In the genomic region with DNA sequence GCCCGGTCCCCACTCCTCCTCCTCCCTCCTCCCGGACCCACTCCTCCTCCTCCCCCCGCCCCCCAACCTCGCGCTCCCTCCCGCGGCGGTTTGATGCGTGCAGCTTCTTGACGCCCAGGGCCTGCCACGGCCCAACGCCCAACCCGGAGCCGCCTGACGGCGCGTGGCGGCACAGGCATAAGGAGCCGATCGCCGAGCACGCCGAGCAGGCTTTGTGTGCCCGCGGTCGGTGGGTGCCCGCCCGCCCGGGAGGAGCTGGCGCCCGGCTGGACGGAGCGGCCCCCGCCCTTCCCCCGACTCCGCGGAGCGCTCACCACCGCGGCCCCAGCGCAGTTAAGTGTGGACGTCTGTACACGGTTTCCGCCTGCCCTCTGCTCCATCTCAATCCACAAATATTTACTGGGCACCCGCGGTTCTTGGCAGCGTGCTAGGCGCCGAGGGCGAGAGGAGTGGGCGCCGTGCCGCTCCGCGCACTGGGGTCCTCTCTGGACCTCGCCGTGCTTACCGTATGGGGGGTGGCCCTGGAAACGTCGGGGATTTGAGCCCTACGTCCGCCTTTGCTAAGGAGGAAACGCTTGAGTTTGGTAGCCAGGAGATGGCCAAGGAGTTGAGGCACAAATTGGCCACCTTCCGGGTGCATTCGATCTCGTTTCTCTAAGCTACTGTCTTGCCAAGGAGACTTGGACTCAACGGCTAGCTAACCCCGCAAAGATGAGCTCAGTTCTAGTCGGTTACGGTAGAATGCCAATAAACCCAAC, we compare ENCODE assay signal across 8 cellular contexts. TPM values are rescaled to one million over a fixed set of nuclear protein-coding genes. Genes with fewer than 3 reads are reported as not detected.
DNase-seq lines count a peak whose midpoint lies in the region; ATAC-seq and TF ChIP-seq lines count a peak whose summit lies in the region.

No MANE protein-coding gene starts in this region.

- peaks cover 39% of the 10 kb centered on the region for H3F3A ChIP-seq in GM23248 (ENCODE audit: insufficient read depth)

- H3K27ac Mint-ChIP-seq in natural killer cell, result peak overlapping the region; percentile 90 to 94
- H3K27ac Mint-ChIP-seq in stimulated activated naive B cell treated with anti-CD40 and anti-IgM and Interleukin-4, amounts not matched to agents 10 μg/mL and 1 μg/mL and 100 μg/mL, for 72 hours, result peak overlapping the region; percentile 97

- no peaks in the 10 kb centered on the region for H3K9me2 ChIP-seq in GM23248 (ENCODE audit: insufficient read depth)

- intact Hi-C loops in natural killer cell (cut with micrococcal nuclease), result loop anchor here (1.0 kb wide), 2 partner anchors 11 to 15 kb away; a partner anchor contains a TSS

- H3K4me3 Mint-ChIP-seq in natural killer cell, result peak overlapping the region; percentile 91
- peak overlapping the region; percentile 79 to 94 for H3K4me3 Mint-ChIP-seq in stimulated activated naive B cell treated with anti-CD40 and anti-IgM and Interleukin-4, amounts not matched to agents 10 μg/mL and 1 μg/mL and 100 μg/mL, for 72 hours

- H3K4me1 Mint-ChIP-seq in natural killer cell, result peaks cover 47 to 50% of the 10 kb centered on the region in 2 donors
- H3K4me1 Mint-ChIP-seq in stimulated activated naive B cell treated with anti-CD40 and anti-IgM and Interleukin-4, amounts not matched to agents 10 μg/mL and 1 μg/mL and 100 μg/mL, for 72 hours, result peaks cover 44 to 58% of the 10 kb centered on the region in 2 donors

- H3K4me3 ChIP-seq in GM23248, result peak overlapping the region; percentile 78

- H3K27me3 ChIP-seq in GM23248 (replicated peaks; ENCODE audit: insufficient read depth), result no peaks in the 10 kb centered on the region

- H3K9me3 ChIP-seq in GM23248 (ENCODE audit: low read depth), result no peaks in the 10 kb centered on the region

- H3K9me3 Mint-ChIP-seq in natural killer cell, result no peaks in the 10 kb centered on the region
- H3K9me3 Mint-ChIP-seq in stimulated activated naive B cell treated with anti-CD40 and anti-IgM and Interleukin-4, amounts not matched to agents 10 μg/mL and 1 μg/mL and 100 μg/mL, for 72 hours, result no peaks in the 10 kb centered on the region

- peak; percentile 74 for DNase-seq in DMS79 treated with DMSO at 0.1 percent for 48 hours (lab: John Stamatoyannopoulos, UW)
- peak; percentile 98 for DNase-seq in GM23248
- DNase-seq in LoVo (ENCODE audit: low spot score), result peak; percentile 88
- DNase-seq in RWPE1 (ENCODE audit: low spot score), result peak; percentile 88
- DNase-seq in activated T-helper 9 cell treated with anti-CD3 and anti-CD28 coated beads, Interleukin-2, amount 50 U/mL, for 16 hours (ENCODE audit: low read depth), result peak; percentile 97
- peak; percentile 93 for DNase-seq in fibroblast of peridontal ligament (ENCODE audit: extremely low read depth)
- peak; percentile 88 for DNase-seq in natural killer cell
- peak; percentile 91 for DNase-seq in stimulated activated naive B cell treated with anti-CD40 and anti-IgM and Interleukin-4, amounts not matched to agents 10 μg/mL and 1 μg/mL and 100 μg/mL, for 72 hours

- TF ChIP-seq CTCF in RWPE1 (conservative IDR thresholded peaks at IDR 0.05; ENCODE audit: low read depth), result no peak
- TF ChIP-seq CTCF in natural killer cell (IDR thresholded peaks at IDR 0.05), result no peak

- H4K20me1 ChIP-seq in GM23248 (ENCODE audit: insufficient read depth), result no peaks in the 10 kb centered on the region

- peaks cover 82% of the 10 kb centered on the region for H3K79me2 ChIP-seq in GM23248 (ENCODE audit: insufficient read depth)

- WGBS in GM23248 (ENCODE audit: low coverage in 1 of 2, low lambda C conversion rate in 2 of 2, missing lambda C conversion rate in 2 of 2), 2 experiments, result 1% methylated on average over 44 to 70 of the region's 70 CpGs

- POLR2A ChIA-PET in RWPE1 (lab: Yijun Ruan, JAX; ENCODE audit: low non-redundant PET), result interaction anchor here (0.6 to 1.6 kb wide), 7 partner anchors 9 to 67 kb away, joined by 3 to 7 read pairs (median 4); a partner anchor contains a TSS

- H3K27me3 Mint-ChIP-seq in natural killer cell (ENCODE audit: low read depth in 2 of 2), result no peaks in the 10 kb centered on the region
- no peaks in the 10 kb centered on the region for H3K27me3 Mint-ChIP-seq in stimulated activated naive B cell treated with anti-CD40 and anti-IgM and Interleukin-4, amounts not matched to agents 10 μg/mL and 1 μg/mL and 100 μg/mL, for 72 hours

- H2AFZ ChIP-seq in GM23248, result peak overlapping the region; percentile 78

- H3K36me3 ChIP-seq in GM23248 (ENCODE audit: low read depth), result no peaks in the 10 kb centered on the region

- H3K36me3 Mint-ChIP-seq in natural killer cell, result no peaks in the 10 kb centered on the region
- peaks cover 19 to 37% of the 10 kb centered on the region in 2 donors for H3K36me3 Mint-ChIP-seq in stimulated activated naive B cell treated with anti-CD40 and anti-IgM and Interleukin-4, amounts not matched to agents 10 μg/mL and 1 μg/mL and 100 μg/mL, for 72 hours

- ATAC-seq in natural killer cell, result peak; percentile 83 to 95 (median 88)
- peak; percentile 79 to 83 for ATAC-seq in stimulated activated naive B cell treated with anti-CD40 and anti-IgM and Interleukin-4, amounts not matched to agents 10 μg/mL and 1 μg/mL and 100 μg/mL, for 72 hours (replicated peaks)

- peak overlapping the region; percentile 94 for H3K4me2 ChIP-seq in GM23248 (ENCODE audit: unreplicated experiment)

- H3K9ac ChIP-seq in GM23248, result peak overlapping the region; percentile 97

- H3K27ac ChIP-seq in GM23248, result peak overlapping the region; percentile 100
- peak overlapping the region; percentile 99 for H3K27ac ChIP-seq in RWPE1

- CTCF ChIA-PET in RWPE1 (lab: Yijun Ruan, JAX), result interaction anchor here (0.5 to 1.1 kb wide), 4 partner anchors 16 to 81 kb away, joined by 3 to 5 read pairs (median 4); no protein-coding TSS in a partner anchor

- in situ Hi-C loops in GM23248 (cut with MboI), result no loop called here

- H3K4me1 ChIP-seq in GM23248 (ENCODE audit: insufficient read depth), result peaks cover 31% of the 10 kb centered on the region

RNA-seq across cellular contexts. Expression of a gene that starts 0.4 kb away (rescaled TPM):
- total RNA-seq in GM23248 (2014; rRNA removed; shearing (Covaris generic)), result 184 and 185 TPM in 2 replicates
- 95.4 and 131 TPM in 2 replicates for polyA plus RNA-seq in GM23248 (2016; fragmentation: Nextera tagmentation; extraction: Ambion mirVana)
- 100 to 1,000 TPM in 1 of 3 donors, 10 to 100 TPM in 2; 95.3 to 110 (median 96.6) TPM for total RNA-seq in natural killer cell

RNA-seq across cellular contexts. Expression of a gene that starts 11.0 kb away (rescaled TPM):
- total RNA-seq in GM23248 (2014; rRNA removed; shearing (Covaris generic)), result 49.2 and 55.7 TPM in 2 replicates
- polyA plus RNA-seq in GM23248 (2016; fragmentation: Nextera tagmentation; extraction: Ambion mirVana), result 91.4 and 93.7 TPM in 2 replicates
- 10 to 100 TPM; 15.9 to 19.7 (median 18.7) TPM for total RNA-seq in natural killer cell

RNA-seq across cellular contexts. Expression of a gene that starts 15.4 kb away (rescaled TPM):
- 32.4 and 43.6 TPM in 2 replicates for total RNA-seq in GM23248 (2014; rRNA removed; shearing (Covaris generic))
- polyA plus RNA-seq in GM23248 (2016; fragmentation: Nextera tagmentation; extraction: Ambion mirVana), result 57.0 and 62.4 TPM in 2 replicates
- total RNA-seq in natural killer cell, result 10 to 100 TPM; 66.5 to 92.4 (median 69.1) TPM

RNA-seq across cellular contexts. Expression of a gene that starts 23.3 kb away (rescaled TPM):
- 10.4 TPM in 2 replicates for total RNA-seq in GM23248 (2014; rRNA removed; shearing (Covaris generic))
- 17.8 and 21.5 TPM in 2 replicates for polyA plus RNA-seq in GM23248 (2016; fragmentation: Nextera tagmentation; extraction: Ambion mirVana)
- 10 to 100 TPM; 60.3 to 71.9 (median 68.7) TPM for total RNA-seq in natural killer cell

RNA-seq across cellular contexts. Expression of a gene that starts 23.6 kb away (rescaled TPM):
- 4.5 and 5.6 TPM in 2 replicates for total RNA-seq in GM23248 (2014; rRNA removed; shearing (Covaris generic))
- polyA plus RNA-seq in GM23248 (2016; fragmentation: Nextera tagmentation; extraction: Ambion mirVana), result 7.4 and 10.1 TPM in 2 replicates
- 10 to 100 TPM; 23.5 to 25.3 (median 23.8) TPM for total RNA-seq in natural killer cell

Comparison
In these comparisons a context has a peak if more than half of its experiments do, and no peak if none do; other contexts are left out.
1. Peak in every context shown above with its lines: DNase-seq, ATAC-seq, H3K4me3 ChIP-seq and H3K27ac ChIP-seq.